10 cellular contexts compared by ENCODE assay signal in genomic region chr14:37599527-37600368, GRCh38. TPM values are rescaled to one million over a fixed set of nuclear protein-coding genes. Genes with fewer than 3 reads are reported as not detected.
A peak's percentile ranks its signal among the peaks of the same experiment; 100 is the strongest.
DNase-seq lines count a peak whose midpoint lies in the region; ATAC-seq and TF ChIP-seq lines count a peak whose summit lies in the region.
"Had no signal": no experiment of that assay in that cellular context is flagged by ENCODE, and none has a peak within 500 bp of the region (broad histone marks: within the 10 kb centered on the region; RNA-seq: fewer than 3 reads in every experiment).

No MANE protein-coding gene starts in this region.

- no peaks in the 10 kb centered on the region for H3K27me3 ChIP-seq in PC-9 (ENCODE audit: insufficient read depth, low read depth)

- no peak for DNase-seq in activated naive CD8-positive, alpha-beta T cell treated with anti-CD3 and anti-CD28 coated beads, Interleukin-2, amount 10 ng/mL, durations not matched to agents 7 days and 5 days
- no peak for DNase-seq in activated naive CD8-positive, alpha-beta T cell treated with anti-CD3 and anti-CD28 coated beads for 36 hours
- DNase-seq in PC-9, result no peak
- peak; percentile 46 for DNase-seq in left kidney (ENCODE audit: low read depth, low spot score)
- DNase-seq in type B pancreatic cell (ENCODE audit: extremely low spot score, unreplicated experiment), result no peak
- no peak for DNase-seq in activated CD8-positive, alpha-beta T cell treated with anti-CD3 and anti-CD28 coated beads, Interleukin-2, amount 10 ng/mL, durations not matched to agents 7 days and 5 days
- no peak for DNase-seq in AG08395 (ENCODE audit: low spot score)

- H3K4me3 ChIP-seq in PC-9, result peak overlapping the region; percentile 78

- H4K20me1 ChIP-seq in PC-9 (ENCODE audit: insufficient read depth), result no peaks in the 10 kb centered on the region

- no peak overlapping the region for H3K4me3 Mint-ChIP-seq in activated naive CD8-positive, alpha-beta T cell treated with anti-CD3 and anti-CD28 coated beads, Interleukin-2, amount 10 ng/mL, durations not matched to agents 7 days and 5 days
- H3K4me3 Mint-ChIP-seq in activated naive CD8-positive, alpha-beta T cell treated with anti-CD3 and anti-CD28 coated beads for 36 hours, result no peak overlapping the region
- H3K4me3 Mint-ChIP-seq in type B pancreatic cell, result peak overlapping the region; percentile 86
- H3K4me3 Mint-ChIP-seq in activated CD8-positive, alpha-beta T cell treated with anti-CD3 and anti-CD28 coated beads, Interleukin-2, amount 10 ng/mL, durations not matched to agents 7 days and 5 days, result no peak overlapping the region

- H3K9me2 ChIP-seq in PC-9 (ENCODE audit: insufficient read depth), result no peaks in the 10 kb centered on the region

- H3K27ac ChIP-seq in PC-9, result peak overlapping the region; percentile 99

- no peaks in the 10 kb centered on the region for H3K9me3 ChIP-seq in PC-9 (ENCODE audit: insufficient read depth, low read depth)

- peak overlapping the region; percentile 83 for H3K4me2 ChIP-seq in PC-9

- H3K36me3 Mint-ChIP-seq in activated naive CD8-positive, alpha-beta T cell treated with anti-CD3 and anti-CD28 coated beads, Interleukin-2, amount 10 ng/mL, durations not matched to agents 7 days and 5 days, result no peaks in the 10 kb centered on the region
- H3K36me3 Mint-ChIP-seq in activated naive CD8-positive, alpha-beta T cell treated with anti-CD3 and anti-CD28 coated beads for 36 hours, result peaks cover 18% of the 10 kb centered on the region
- peaks cover 3% of the 10 kb centered on the region for H3K36me3 Mint-ChIP-seq in type B pancreatic cell
- peaks cover 8% of the 10 kb centered on the region for H3K36me3 Mint-ChIP-seq in activated CD8-positive, alpha-beta T cell treated with anti-CD3 and anti-CD28 coated beads, Interleukin-2, amount 10 ng/mL, durations not matched to agents 7 days and 5 days (ENCODE audit: low read depth)

- intact Hi-C loops in PC-9 (cut with micrococcal nuclease; ENCODE audit: unreplicated experiment), result loop anchor here (5.0 to 10.0 kb wide), 2 partner anchors 98 to 625 kb away; no protein-coding TSS in a partner anchor

- H3K4me1 ChIP-seq in PC-9 (replicated peaks; ENCODE audit: insufficient read depth), result peaks cover 14% of the 10 kb centered on the region

- no peak for TF ChIP-seq CTCF in PC-9 (conservative IDR thresholded peaks at IDR 0.05)
- TF ChIP-seq CTCF in type B pancreatic cell (conservative IDR thresholded peaks at IDR 0.05), result peak; percentile 32

- H3K79me2 ChIP-seq in PC-9 (ENCODE audit: low read depth), result peaks cover 46% of the 10 kb centered on the region

- no peaks in the 10 kb centered on the region for H3K36me3 ChIP-seq in PC-9 (ENCODE audit: low read depth)

- peaks cover 26% of the 10 kb centered on the region for H3F3A ChIP-seq in PC-9 (ENCODE audit: insufficient read depth, low read depth)

- CTCF ChIA-PET in PC-9 (lab: Charles Lee), result no interaction called here
- CTCF ChIA-PET in activated CD8-positive, alpha-beta T cell treated with anti-CD3 and anti-CD28 coated beads, Interleukin-2, amount 10 ng/mL, durations not matched to agents 7 days and 5 days (lab: Charles Lee), result no interaction called here

- ATAC-seq in activated naive CD8-positive, alpha-beta T cell treated with anti-CD3 and anti-CD28 coated beads, Interleukin-2, amount 10 ng/mL, durations not matched to agents 7 days and 5 days (ENCODE audit: low read depth), result no peak
- ATAC-seq in activated CD8-positive, alpha-beta T cell treated with anti-CD3 and anti-CD28 coated beads, Interleukin-2, amount 10 ng/mL, durations not matched to agents 7 days and 5 days, result no peak
- no peak for ATAC-seq in HG03139 (IDR thresholded peaks at IDR 0.05; ENCODE audit: unreplicated experiment)

- peak overlapping the region; percentile 51 for H3K27ac Mint-ChIP-seq in activated naive CD8-positive, alpha-beta T cell treated with anti-CD3 and anti-CD28 coated beads, Interleukin-2, amount 10 ng/mL, durations not matched to agents 7 days and 5 days
- no peak overlapping the region for H3K27ac Mint-ChIP-seq in activated naive CD8-positive, alpha-beta T cell treated with anti-CD3 and anti-CD28 coated beads for 36 hours
- H3K27ac Mint-ChIP-seq in type B pancreatic cell, result peak overlapping the region; percentile 62
- H3K27ac Mint-ChIP-seq in activated CD8-positive, alpha-beta T cell treated with anti-CD3 and anti-CD28 coated beads, Interleukin-2, amount 10 ng/mL, durations not matched to agents 7 days and 5 days, result no peak overlapping the region
- H3K27ac Mint-ChIP-seq: B cell had no signal

- peaks cover 63% of the 10 kb centered on the region for H3K27me3 Mint-ChIP-seq in activated naive CD8-positive, alpha-beta T cell treated with anti-CD3 and anti-CD28 coated beads, Interleukin-2, amount 10 ng/mL, durations not matched to agents 7 days and 5 days
- peaks cover 93% of the 10 kb centered on the region for H3K27me3 Mint-ChIP-seq in activated naive CD8-positive, alpha-beta T cell treated with anti-CD3 and anti-CD28 coated beads for 36 hours
- peaks cover 93% of the 10 kb centered on the region for H3K27me3 Mint-ChIP-seq in type B pancreatic cell
- H3K27me3 Mint-ChIP-seq in activated CD8-positive, alpha-beta T cell treated with anti-CD3 and anti-CD28 coated beads, Interleukin-2, amount 10 ng/mL, durations not matched to agents 7 days and 5 days (ENCODE audit: low read depth), result peaks cover 54% of the 10 kb centered on the region

- BruUV-seq in PC-9 (replicated peaks; lab: Mats Ljungman, UMichigan), result no TSS peak

- H3K9me3 Mint-ChIP-seq in activated naive CD8-positive, alpha-beta T cell treated with anti-CD3 and anti-CD28 coated beads, Interleukin-2, amount 10 ng/mL, durations not matched to agents 7 days and 5 days, result peaks cover 1% of the 10 kb centered on the region
- peaks cover 10% of the 10 kb centered on the region for H3K9me3 Mint-ChIP-seq in activated naive CD8-positive, alpha-beta T cell treated with anti-CD3 and anti-CD28 coated beads for 36 hours
- no peaks in the 10 kb centered on the region for H3K9me3 Mint-ChIP-seq in type B pancreatic cell
- peaks cover 9% of the 10 kb centered on the region for H3K9me3 Mint-ChIP-seq in activated CD8-positive, alpha-beta T cell treated with anti-CD3 and anti-CD28 coated beads, Interleukin-2, amount 10 ng/mL, durations not matched to agents 7 days and 5 days (ENCODE audit: insufficient read depth)

- POLR2A ChIA-PET in activated naive CD8-positive, alpha-beta T cell treated with anti-CD3 and anti-CD28 coated beads, Interleukin-2, amount 10 ng/mL, durations not matched to agents 7 days and 5 days (lab: Charles Lee), result no interaction called here
- POLR2A ChIA-PET in PC-9 (lab: Charles Lee; ENCODE audit: unreplicated experiment), result no interaction called here
- POLR2A ChIA-PET in activated CD8-positive, alpha-beta T cell treated with anti-CD3 and anti-CD28 coated beads, Interleukin-2, amount 10 ng/mL, durations not matched to agents 7 days and 5 days (lab: Charles Lee), result no interaction called here

- H3K4me1 Mint-ChIP-seq in activated naive CD8-positive, alpha-beta T cell treated with anti-CD3 and anti-CD28 coated beads, Interleukin-2, amount 10 ng/mL, durations not matched to agents 7 days and 5 days, result peaks cover 2% of the 10 kb centered on the region
- H3K4me1 Mint-ChIP-seq in activated naive CD8-positive, alpha-beta T cell treated with anti-CD3 and anti-CD28 coated beads for 36 hours, result peaks cover 13% of the 10 kb centered on the region
- H3K4me1 Mint-ChIP-seq in type B pancreatic cell (ENCODE audit: unreplicated experiment), result peaks cover 14% of the 10 kb centered on the region
- H3K4me1 Mint-ChIP-seq in activated CD8-positive, alpha-beta T cell treated with anti-CD3 and anti-CD28 coated beads, Interleukin-2, amount 10 ng/mL, durations not matched to agents 7 days and 5 days (ENCODE audit: low read depth), result peaks cover 18% of the 10 kb centered on the region

- H2AFZ ChIP-seq in PC-9, result peak overlapping the region; percentile 84

RNA-seq across cellular contexts. Expression of gene TTC6, which starts 4.3 kb away (rescaled TPM):
- total RNA-seq in activated naive CD8-positive, alpha-beta T cell treated with anti-CD3 and anti-CD28 coated beads, Interleukin-2, amount 10 ng/mL, durations not matched to agents 7 days and 5 days, result not detected
- total RNA-seq in activated naive CD8-positive, alpha-beta T cell treated with anti-CD3 and anti-CD28 coated beads for 36 hours, result not detected
- total RNA-seq in PC-9 (2021), result 4.7 and 5.2 TPM in 2 replicates
- 3.0 and 4.6 TPM in 2 replicates for total RNA-seq in type B pancreatic cell (ENCODE audit: low replicate concordance)
- total RNA-seq in activated CD8-positive, alpha-beta T cell treated with anti-CD3 and anti-CD28 coated beads, Interleukin-2, amount 10 ng/mL, durations not matched to agents 7 days and 5 days, result not detected
- total RNA-seq: activated CD8-positive, alpha-beta memory T cell treated with anti-CD3 and anti-CD28 coated beads for 36 hours; B cell had no signal

RNA-seq across cellular contexts. Expression of gene FOXA1, which starts 4.7 kb away (rescaled TPM):
- total RNA-seq in activated naive CD8-positive, alpha-beta T cell treated with anti-CD3 and anti-CD28 coated beads, Interleukin-2, amount 10 ng/mL, durations not matched to agents 7 days and 5 days, result not detected
- not detected for total RNA-seq in activated naive CD8-positive, alpha-beta T cell treated with anti-CD3 and anti-CD28 coated beads for 36 hours
- 35.4 and 42.6 TPM in 2 replicates for total RNA-seq in PC-9 (2021)
- 51.0 and 58.9 TPM in 2 replicates for total RNA-seq in type B pancreatic cell (ENCODE audit: low replicate concordance)
- total RNA-seq in activated CD8-positive, alpha-beta T cell treated with anti-CD3 and anti-CD28 coated beads, Interleukin-2, amount 10 ng/mL, durations not matched to agents 7 days and 5 days, result not detected
- total RNA-seq: B cell had no signal

Comparison
In these comparisons a context has a peak if more than half of its experiments do, and no peak if none do; other contexts are left out.
1. H3K27ac Mint-ChIP-seq: peak in activated naive CD8-positive, alpha-beta T cell treated with anti-CD3 and anti-CD28 coated beads, Interleukin-2, amount 10 ng/mL, durations not matched to agents 7 days and 5 days (single experiment) and type B pancreatic cell (single experiment); none in activated naive CD8-positive, alpha-beta T cell treated with anti-CD3 and anti-CD28 coated beads for 36 hours (single experiment) and activated CD8-positive, alpha-beta T cell treated with anti-CD3 and anti-CD28 coated beads, Interleukin-2, amount 10 ng/mL, durations not matched to agents 7 days and 5 days (single experiment).
2. RNA of gene FOXA1, which starts 4.7 kb away (total RNA-seq): 51.0 to 58.9 TPM in type B pancreatic cell and 35.4 to 42.6 TPM in PC-9; not detected in activated naive CD8-positive, alpha-beta T cell treated with anti-CD3 and anti-CD28 coated beads for 36 hours, not detected in activated naive CD8-positive, alpha-beta T cell treated with anti-CD3 and anti-CD28 coated beads, Interleukin-2, amount 10 ng/mL, durations not matched to agents 7 days and 5 days and not detected in activated CD8-positive, alpha-beta T cell treated with anti-CD3 and anti-CD28 coated beads, Interleukin-2, amount 10 ng/mL, durations not matched to agents 7 days and 5 days; every median in the first group is over 10 times any median in the second.